1 cellular context compared by ENCODE assay signal in genomic region chr4:173169428-173170209, GRCh38.
TF ChIP-seq lines count a peak whose summit lies in the region.

No MANE protein-coding gene starts in this region.

TF ChIP-seq in K562, 482 proteins besides CTCF, POLR2A, EP300 and RAD21 (continued from another document and continues in another):
- TF ChIP-seq VEZF1 (CRISPR knock-in tag; IDR thresholded peaks at IDR 0.05) (peak; percentile 65), ZNF592 (IDR thresholded peaks at IDR 0.05) (0 out of 2 replicates have a peak, but pooled peaks have one; percentile 16), AFF4 (CRISPR knock-in tag; IDR thresholded peaks at IDR 0.05) (0 out of 2 replicates have a peak, but pooled peaks have one; percentile 30), ZNF121 (CRISPR knock-in tag; conservative IDR thresholded peaks at IDR 0.05) (no peak), ZNF347 (CRISPR knock-in tag; IDR thresholded peaks at IDR 0.05; ENCODE audit: low read depth) (no peak), IFI16 (CRISPR knock-in tag; IDR thresholded peaks at IDR 0.05) (no peak), NONO (IDR thresholded peaks at IDR 0.05; ENCODE audit: low read depth in 2 of 2, low read length in 1 of 2) (peak in 1 of 2 experiments; percentile 55; a peak in 2 of 4 replicates), PKNOX1 (IDR thresholded peaks at IDR 0.05) (no peak), TGIF2 (CRISPR knock-in tag; IDR thresholded peaks at IDR 0.05) (0 out of 2 replicates have a peak, but pooled peaks have one; percentile 45), SREBF1 (IDR thresholded peaks at IDR 0.05; ENCODE audit: borderline replicate concordance, low read depth, low read length) (no peak), MAX (CRISPR knock-in tag; IDR thresholded peaks at IDR 0.05) (0 out of 2 replicates have a peak, but pooled peaks have one; percentile 22), ZNF764 (CRISPR knock-in tag; IDR thresholded peaks at IDR 0.05; ENCODE audit: low read depth) (no peak), NFE2 (IDR thresholded peaks at IDR 0.05; ENCODE audit: low read depth) (no peak), ZC3H11A (IDR thresholded peaks at IDR 0.05; ENCODE audit: low read depth, low read length) (no peak), CHD1 (IDR thresholded peaks at IDR 0.05; ENCODE audit: low read length) (peak; percentile 71), RBFOX2 (IDR thresholded peaks at IDR 0.05; ENCODE audit: low read depth, low read length) (peak; percentile 80), RREB1 (CRISPR knock-in tag; IDR thresholded peaks at IDR 0.05) (peak; percentile 54), CXXC5 (CRISPR knock-in tag; IDR thresholded peaks at IDR 0.05) (peak; percentile 30; the same call in 1 of the 2 replicates), ID3 (CRISPR knock-in tag; IDR thresholded peaks at IDR 0.05) (no peak), ID3 (tag; IDR thresholded peaks at IDR 0.05) (0 out of 2 replicates have a peak, but pooled peaks have one; percentile 44), SPI1 (IDR thresholded peaks at IDR 0.05; ENCODE audit: borderline replicate concordance, low read depth, low read length) (peak; percentile 84), RBM22 (IDR thresholded peaks at IDR 0.05; ENCODE audit: low read depth, low read length, poor library complexity, severe bottlenecking) (peak; percentile 44), HDAC1 (IDR thresholded peaks at IDR 0.05) (no peak), LEF1 (IDR thresholded peaks at IDR 0.05) (no peak), HMGN3 (IDR thresholded peaks at IDR 0.05; ENCODE audit: borderline replicate concordance, extremely low read depth, insufficient read length, low read depth, low read length) (peak; percentile 62), FOSL1 (tag; conservative IDR thresholded peaks at IDR 0.05) (0 out of 2 replicates have a peak, but pooled peaks have one; percentile 21)
- TF ChIP-seq, protein P1, sequence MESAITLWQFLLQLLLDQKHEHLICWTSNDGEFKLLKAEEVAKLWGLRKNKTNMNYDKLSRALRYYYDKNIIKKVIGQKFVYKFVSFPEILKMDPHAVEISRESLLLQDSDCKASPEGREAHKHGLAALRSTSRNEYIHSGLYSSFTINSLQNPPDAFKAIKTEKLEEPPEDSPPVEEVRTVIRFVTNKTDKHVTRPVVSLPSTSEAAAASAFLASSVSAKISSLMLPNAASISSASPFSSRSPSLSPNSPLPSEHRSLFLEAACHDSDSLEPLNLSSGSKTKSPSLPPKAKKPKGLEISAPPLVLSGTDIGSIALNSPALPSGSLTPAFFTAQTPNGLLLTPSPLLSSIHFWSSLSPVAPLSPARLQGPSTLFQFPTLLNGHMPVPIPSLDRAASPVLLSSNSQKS (CRISPR knock-in tag; IDR thresholded peaks at IDR 0.05): no peak
- TF ChIP-seq, protein P2, sequence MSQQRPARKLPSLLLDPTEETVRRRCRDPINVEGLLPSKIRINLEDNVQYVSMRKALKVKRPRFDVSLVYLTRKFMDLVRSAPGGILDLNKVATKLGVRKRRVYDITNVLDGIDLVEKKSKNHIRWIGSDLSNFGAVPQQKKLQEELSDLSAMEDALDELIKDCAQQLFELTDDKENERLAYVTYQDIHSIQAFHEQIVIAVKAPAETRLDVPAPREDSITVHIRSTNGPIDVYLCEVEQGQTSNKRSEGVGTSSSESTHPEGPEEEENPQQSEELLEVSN (IDR thresholded peaks at IDR 0.05; ENCODE audit: borderline replicate concordance in 1 of 2, extremely low read depth in 1 of 2, insufficient read depth in 1 of 2, insufficient read length in 1 of 2, low read depth in 1 of 2, low read length in 1 of 2, poor library complexity in 1 of 2, severe bottlenecking in 1 of 2): peak in 1 of 2 experiments; percentile 62
- TF ChIP-seq, protein P3, sequence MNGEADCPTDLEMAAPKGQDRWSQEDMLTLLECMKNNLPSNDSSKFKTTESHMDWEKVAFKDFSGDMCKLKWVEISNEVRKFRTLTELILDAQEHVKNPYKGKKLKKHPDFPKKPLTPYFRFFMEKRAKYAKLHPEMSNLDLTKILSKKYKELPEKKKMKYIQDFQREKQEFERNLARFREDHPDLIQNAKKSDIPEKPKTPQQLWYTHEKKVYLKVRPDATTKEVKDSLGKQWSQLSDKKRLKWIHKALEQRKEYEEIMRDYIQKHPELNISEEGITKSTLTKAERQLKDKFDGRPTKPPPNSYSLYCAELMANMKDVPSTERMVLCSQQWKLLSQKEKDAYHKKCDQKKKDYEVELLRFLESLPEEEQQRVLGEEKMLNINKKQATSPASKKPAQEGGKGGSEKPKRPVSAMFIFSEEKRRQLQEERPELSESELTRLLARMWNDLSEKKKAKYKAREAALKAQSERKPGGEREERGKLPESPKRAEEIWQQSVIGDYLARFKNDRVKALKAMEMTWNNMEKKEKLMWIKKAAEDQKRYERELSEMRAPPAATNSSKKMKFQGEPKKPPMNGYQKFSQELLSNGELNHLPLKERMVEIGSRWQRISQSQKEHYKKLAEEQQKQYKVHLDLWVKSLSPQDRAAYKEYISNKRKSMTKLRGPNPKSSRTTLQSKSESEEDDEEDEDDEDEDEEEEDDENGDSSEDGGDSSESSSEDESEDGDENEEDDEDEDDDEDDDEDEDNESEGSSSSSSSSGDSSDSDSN (IDR thresholded peaks at IDR 0.05; ENCODE audit: borderline replicate concordance in 1 of 2, low read depth in 2 of 2, low read length in 2 of 2): peak; percentile 95 to 96
- TF ChIP-seq, protein P4, sequence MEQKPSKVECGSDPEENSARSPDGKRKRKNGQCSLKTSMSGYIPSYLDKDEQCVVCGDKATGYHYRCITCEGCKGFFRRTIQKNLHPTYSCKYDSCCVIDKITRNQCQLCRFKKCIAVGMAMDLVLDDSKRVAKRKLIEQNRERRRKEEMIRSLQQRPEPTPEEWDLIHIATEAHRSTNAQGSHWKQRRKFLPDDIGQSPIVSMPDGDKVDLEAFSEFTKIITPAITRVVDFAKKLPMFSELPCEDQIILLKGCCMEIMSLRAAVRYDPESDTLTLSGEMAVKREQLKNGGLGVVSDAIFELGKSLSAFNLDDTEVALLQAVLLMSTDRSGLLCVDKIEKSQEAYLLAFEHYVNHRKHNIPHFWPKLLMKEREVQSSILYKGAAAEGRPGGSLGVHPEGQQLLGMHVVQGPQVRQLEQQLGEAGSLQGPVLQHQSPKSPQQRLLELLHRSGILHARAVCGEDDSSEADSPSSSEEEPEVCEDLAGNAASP (IDR thresholded peaks at IDR 0.05): no peak
